ENCODE assay signal across 1 cellular context in the genomic region with DNA sequence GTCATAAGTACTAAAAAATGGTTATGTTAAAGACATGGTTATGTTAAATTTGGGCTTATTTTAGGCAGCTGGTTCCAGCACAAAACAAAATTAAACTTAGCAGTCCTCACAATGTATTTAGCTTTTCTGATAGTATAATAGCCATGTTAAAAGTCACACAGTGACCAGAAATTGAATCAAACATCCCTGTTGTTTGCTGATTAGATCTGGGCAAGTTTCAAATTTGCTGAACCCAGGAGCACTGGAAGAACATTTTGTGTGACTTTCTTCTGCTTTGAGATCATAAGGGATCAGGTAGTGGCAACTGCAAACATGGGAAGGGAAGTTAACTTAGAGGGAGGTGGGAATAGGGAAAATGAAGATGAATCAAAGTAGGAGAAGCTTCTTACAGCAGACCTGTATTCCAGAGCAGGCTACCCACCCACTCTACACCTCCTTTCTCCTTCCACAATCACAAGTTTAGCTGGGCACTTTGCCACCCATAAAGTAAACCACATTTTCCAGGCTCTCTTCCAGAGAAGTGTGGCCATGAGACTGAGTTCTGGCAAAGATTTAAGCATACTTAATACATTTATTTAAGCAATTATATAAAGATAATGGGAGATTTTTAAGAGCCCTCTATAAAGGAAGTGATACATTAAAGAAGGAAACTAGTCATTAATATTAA.
TF ChIP-seq lines count a peak whose summit lies in the region.

No MANE protein-coding gene starts in this region.

TF ChIP-seq in GM23338, 12 proteins besides CTCF, POLR2A, EP300 and RAD21 (continued from another document):
- no peak for TF ChIP-seq CREB1 (CRISPR knock-in tag; IDR thresholded peaks at IDR 0.05; ENCODE audit: low read depth)
- no peak for TF ChIP-seq JUNB (IDR thresholded peaks at IDR 0.05; ENCODE audit: unreplicated experiment)
- no peak for TF ChIP-seq ZNF331 (CRISPR knock-in tag; IDR thresholded peaks at IDR 0.05; ENCODE audit: low read depth)
- TF ChIP-seq EZH2phosphoT487 (IDR thresholded peaks at IDR 0.05; ENCODE audit: unreplicated experiment) = no peak
TF ChIP-seq in GM23338: peak in this region for 0.
